In the genomic region with DNA sequence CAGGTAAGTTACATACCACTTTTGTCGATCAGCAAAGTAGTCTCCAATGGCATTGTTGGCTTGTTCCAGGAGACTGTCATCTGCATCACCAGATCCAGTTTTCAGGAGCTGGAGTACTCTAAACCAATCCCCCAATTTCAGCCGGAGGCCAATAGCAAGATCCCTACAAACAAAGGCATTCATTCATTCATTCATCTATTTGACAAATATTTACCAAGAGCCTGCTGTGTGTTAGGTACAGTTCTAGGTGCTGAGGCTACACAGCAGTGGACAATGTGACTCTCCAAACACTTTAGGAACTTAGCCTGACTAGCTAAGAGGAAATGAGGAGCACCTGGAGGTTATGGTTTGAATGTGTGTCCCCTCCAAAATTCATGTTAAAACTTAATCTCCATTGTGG, we compare ENCODE assay signal across 29 cellular contexts.
"Had no signal": no experiment of that assay in that cellular context is flagged by ENCODE, and none has a peak within 500 bp of the region (broad histone marks: within the 10 kb centered on the region; RNA-seq: fewer than 3 reads in every experiment).

No MANE protein-coding gene starts in this region.

- H3K9me3 Mint-ChIP-seq: activated CD4-positive, alpha-beta memory T cell treated with anti-CD3 and anti-CD28 coated beads for 36 hours; activated CD4-positive, alpha-beta T cell treated with anti-CD3 and anti-CD28 coated beads, Interleukin-2, amount 10 ng/mL, durations not matched to agents 24 days and 14 days; activated naive CD4-positive, alpha-beta T cell treated with anti-CD3 and anti-CD28 coated beads for 36 hours; activated T-helper 1 cell treated with anti-CD3 and anti-CD28 coated beads, Interleukin-12 subunit alpha, Interleukin-12 subunit beta, Interleukin-2, Interleukin-4 antibody, amounts not matched to agents 30 ng/mL and 10 ng/mL and 1 ng/mL, durations not matched to agents 14 hours and 24 hours and 36 hours; activated T-helper 2 cell treated with anti-CD3 and anti-CD28 coated beads, Interferon-gamma antibody, Interleukin-2, Interleukin-4, amounts not matched to agents 10 μg/mL and 5 μg/mL and 100 μg/mL, durations not matched to agents 14 hours and 24 hours and 36 hours; dendritic cell treated with granulocyte-macrophage colony-stimulating factor and Interleukin-4, amounts not matched to agents 40 ng/mL and 50 ng/mL, for 4 days; effector memory CD8-positive, alpha-beta T cell had no signal

- H3K27ac Mint-ChIP-seq: activated CD4-positive, alpha-beta memory T cell treated with anti-CD3 and anti-CD28 coated beads for 36 hours; activated CD4-positive, alpha-beta T cell treated with anti-CD3 and anti-CD28 coated beads for 36 hours; activated CD4-positive, alpha-beta T cell treated with anti-CD3 and anti-CD28 coated beads, Interleukin-2, amount 10 ng/mL, durations not matched to agents 24 days and 14 days; activated CD8-positive, alpha-beta memory T cell treated with anti-CD3 and anti-CD28 coated beads, Interleukin-2, amount 10 ng/mL, durations not matched to agents 7 days and 5 days; activated CD8-positive, alpha-beta T cell treated with anti-CD3 and anti-CD28 coated beads, Interleukin-2, amount 10 ng/mL, durations not matched to agents 7 days and 5 days; activated naive CD4-positive, alpha-beta T cell treated with anti-CD3 and anti-CD28 coated beads for 36 hours; activated naive CD8-positive, alpha-beta T cell; activated T-helper 1 cell treated with anti-CD3 and anti-CD28 coated beads, Interleukin-12 subunit alpha, Interleukin-12 subunit beta, Interleukin-2, Interleukin-4 antibody, amounts not matched to agents 30 ng/mL and 10 ng/mL and 1 ng/mL, durations not matched to agents 14 hours and 24 hours and 36 hours; activated T-helper 2 cell treated with anti-CD3 and anti-CD28 coated beads, Interferon-gamma antibody, Interleukin-2, Interleukin-4, amounts not matched to agents 10 μg/mL and 5 μg/mL and 100 μg/mL, durations not matched to agents 14 hours and 24 hours and 36 hours; dendritic cell treated with granulocyte-macrophage colony-stimulating factor and Interleukin-4, amounts not matched to agents 40 ng/mL and 50 ng/mL, for 4 days; effector memory CD8-positive, alpha-beta T cell had no signal

- H3K9me3 ChIP-seq: body of pancreas, esophagus muscularis mucosa, gastrocnemius medialis, heart left ventricle had no signal

- H3K27me3 ChIP-seq: body of pancreas, dorsolateral prefrontal cortex, esophagus muscularis mucosa, foreskin keratinocyte, gastrocnemius medialis, heart left ventricle had no signal

- H3K4me1 ChIP-seq: esophagus muscularis mucosa, gastrocnemius medialis, heart left ventricle had no signal

- H3K4me1 Mint-ChIP-seq: activated CD4-positive, alpha-beta T cell treated with anti-CD3 and anti-CD28 coated beads for 36 hours; activated CD4-positive, alpha-beta T cell treated with anti-CD3 and anti-CD28 coated beads, Interleukin-2, amount 10 ng/mL, durations not matched to agents 24 days and 14 days had no signal

- H3K4me3 Mint-ChIP-seq: activated CD4-positive, alpha-beta memory T cell treated with anti-CD3 and anti-CD28 coated beads for 36 hours; activated CD4-positive, alpha-beta T cell treated with anti-CD3 and anti-CD28 coated beads for 36 hours; activated CD4-positive, alpha-beta T cell treated with anti-CD3 and anti-CD28 coated beads, Interleukin-2, amount 10 ng/mL, durations not matched to agents 24 days and 14 days; activated CD8-positive, alpha-beta memory T cell treated with anti-CD3 and anti-CD28 coated beads, Interleukin-2, amount 10 ng/mL, durations not matched to agents 7 days and 5 days; activated CD8-positive, alpha-beta T cell treated with anti-CD3 and anti-CD28 coated beads, Interleukin-2, amount 10 ng/mL, durations not matched to agents 7 days and 5 days; activated naive CD4-positive, alpha-beta T cell treated with anti-CD3 and anti-CD28 coated beads for 36 hours; activated naive CD8-positive, alpha-beta T cell; activated T-helper 1 cell treated with anti-CD3 and anti-CD28 coated beads, Interleukin-12 subunit alpha, Interleukin-12 subunit beta, Interleukin-2, Interleukin-4 antibody, amounts not matched to agents 30 ng/mL and 10 ng/mL and 1 ng/mL, durations not matched to agents 14 hours and 24 hours and 36 hours; dendritic cell treated with granulocyte-macrophage colony-stimulating factor and Interleukin-4, amounts not matched to agents 40 ng/mL and 50 ng/mL, for 4 days; effector memory CD8-positive, alpha-beta T cell had no signal

- ATAC-seq: activated CD4-positive, alpha-beta T cell treated with anti-CD3 and anti-CD28 coated beads for 36 hours; activated CD8-positive, alpha-beta memory T cell treated with anti-CD3 and anti-CD28 coated beads, Interleukin-2, amount 10 ng/mL, durations not matched to agents 7 days and 5 days; activated CD8-positive, alpha-beta T cell treated with anti-CD3 and anti-CD28 coated beads, Interleukin-2, amount 10 ng/mL, durations not matched to agents 7 days and 5 days; body of pancreas; effector memory CD8-positive, alpha-beta T cell; foreskin keratinocyte; gastrocnemius medialis; heart left ventricle had no signal

- H3K4me3 ChIP-seq: body of pancreas, coronary artery, dorsolateral prefrontal cortex, esophagus muscularis mucosa, gastrocnemius medialis, heart left ventricle had no signal

- H3K27me3 Mint-ChIP-seq: activated CD4-positive, alpha-beta memory T cell treated with anti-CD3 and anti-CD28 coated beads for 36 hours; activated CD4-positive, alpha-beta T cell treated with anti-CD3 and anti-CD28 coated beads for 36 hours; activated CD4-positive, alpha-beta T cell treated with anti-CD3 and anti-CD28 coated beads, Interleukin-2, amount 10 ng/mL, durations not matched to agents 24 days and 14 days; activated CD8-positive, alpha-beta memory T cell treated with anti-CD3 and anti-CD28 coated beads, Interleukin-2, amount 10 ng/mL, durations not matched to agents 7 days and 5 days; activated naive CD8-positive, alpha-beta T cell; dendritic cell treated with granulocyte-macrophage colony-stimulating factor and Interleukin-4, amounts not matched to agents 40 ng/mL and 50 ng/mL, for 4 days; effector memory CD8-positive, alpha-beta T cell had no signal

- DNase-seq: activated CD4-positive, alpha-beta memory T cell treated with anti-CD3 and anti-CD28 coated beads for 36 hours; activated CD4-positive, alpha-beta T cell treated with anti-CD3 and anti-CD28 coated beads for 36 hours; activated CD4-positive, alpha-beta T cell treated with anti-CD3 and anti-CD28 coated beads, Interleukin-2, amount 10 ng/mL, durations not matched to agents 24 days and 14 days; activated CD4-positive, CD25-positive, alpha-beta regulatory T cell; activated CD4-positive, CD25-positive, alpha-beta regulatory T cell treated with anti-CD3 and anti-CD28 coated beads, Interleukin-2, amount 50 U/mL, for 72 hours; activated CD8-positive, alpha-beta memory T cell treated with anti-CD3 and anti-CD28 coated beads, Interleukin-2, amount 10 ng/mL, durations not matched to agents 7 days and 5 days; activated CD8-positive, alpha-beta memory T cell treated with anti-CD3 and anti-CD28 coated beads, Interleukin-2, amount 50 U/mL, for 4 hours; activated CD8-positive, alpha-beta T cell treated with anti-CD3 and anti-CD28 coated beads, Interleukin-2, amount 10 ng/mL, durations not matched to agents 7 days and 5 days; activated effector memory CD4-positive, alpha-beta T cell treated with anti-CD3 and anti-CD28 coated beads, Interleukin-2, amount 50 U/mL, for 16 hours; activated naive CD4-positive, alpha-beta T cell treated with anti-CD3 and anti-CD28 coated beads for 36 hours; activated T-cell treated with anti-CD3 and anti-CD28 coated beads, Interleukin-2, amount 50 U/mL, for 1 hour; activated T-cell treated with anti-CD3 and anti-CD28 coated beads, Interleukin-2, amount 50 U/mL, for 48 hours; amniotic stem cell; anterior cingulate cortex; body of pancreas; central memory CD4-positive, alpha-beta T cell; dorsolateral prefrontal cortex; effector memory CD8-positive, alpha-beta T cell; foreskin keratinocyte; gastrocnemius medialis; glutamatergic neuron; heart left ventricle; T-helper 2 cell had no signal

- H3K27ac ChIP-seq: body of pancreas, coronary artery, dorsolateral prefrontal cortex, esophagus muscularis mucosa, foreskin keratinocyte, gastrocnemius medialis, heart left ventricle had no signal
